1 cellular context compared by ENCODE assay signal in genomic region chr4:69832326-69833030, GRCh38.
TF ChIP-seq lines count a peak whose summit lies in the region.

No MANE protein-coding gene starts in this region.

TF ChIP-seq in HepG2, 621 proteins besides CTCF, POLR2A, EP300 and RAD21 (continued from another document and continues in another):
- TF ChIP-seq ZNF318 (CRISPR knock-in tag; IDR thresholded peaks at IDR 0.05) (no peak), ZFP36L1 (CRISPR knock-in tag; IDR thresholded peaks at IDR 0.05) (peak; percentile 84; the same call in 1 of the 2 replicates), ATRX (CRISPR knock-in tag; IDR thresholded peaks at IDR 0.05; ENCODE audit: borderline replicate concordance) (no peak), ZNF138 (CRISPR knock-in tag; IDR thresholded peaks at IDR 0.05; ENCODE audit: low read depth) (no peak), RFXANK (CRISPR knock-in tag; IDR thresholded peaks at IDR 0.05) (no peak), ZNF232 (CRISPR knock-in tag; IDR thresholded peaks at IDR 0.05; ENCODE audit: borderline replicate concordance) (no peak), RBFOX2 (IDR thresholded peaks at IDR 0.05; ENCODE audit: low read depth, low read length) (peak; percentile 39), ZNF615 (CRISPR knock-in tag; IDR thresholded peaks at IDR 0.05; ENCODE audit: borderline replicate concordance) (no peak), JUN (CRISPR knock-in tag; IDR thresholded peaks at IDR 0.05) (peak; percentile 78; the same call in 1 of the 2 replicates), HBP1 (CRISPR knock-in tag; IDR thresholded peaks at IDR 0.05; ENCODE audit: low read depth) (no peak; the same call in 1 of the 2 replicates), MAX (IDR thresholded peaks at IDR 0.05) (peak; percentile 61), KDM1A (CRISPR knock-in tag; IDR thresholded peaks at IDR 0.05) (0 out of 2 replicates have a peak, but pooled peaks have one; percentile 15), ZNF576 (CRISPR knock-in tag; IDR thresholded peaks at IDR 0.05) (no peak), PRDM4 (CRISPR knock-in tag; IDR thresholded peaks at IDR 0.05; ENCODE audit: borderline replicate concordance) (no peak), DMAP1 (CRISPR knock-in tag; IDR thresholded peaks at IDR 0.05) (peak; percentile 52; the same call in 1 of the 2 replicates), U2AF2 (IDR thresholded peaks at IDR 0.05; ENCODE audit: low read depth, low read length) (no peak), CAMTA2 (CRISPR knock-in tag; IDR thresholded peaks at IDR 0.05; ENCODE audit: borderline replicate concordance) (no peak), ZNF788 (CRISPR knock-in tag; IDR thresholded peaks at IDR 0.05; ENCODE audit: borderline replicate concordance) (peak; percentile 40; the same call in 1 of the 2 replicates), ZNF296 (CRISPR knock-in tag; conservative IDR thresholded peaks at IDR 0.05) (no peak), SOX5 (CRISPR knock-in tag; IDR thresholded peaks at IDR 0.05; ENCODE audit: borderline replicate concordance) (peak; percentile 91)
- TF ChIP-seq, protein P1, sequence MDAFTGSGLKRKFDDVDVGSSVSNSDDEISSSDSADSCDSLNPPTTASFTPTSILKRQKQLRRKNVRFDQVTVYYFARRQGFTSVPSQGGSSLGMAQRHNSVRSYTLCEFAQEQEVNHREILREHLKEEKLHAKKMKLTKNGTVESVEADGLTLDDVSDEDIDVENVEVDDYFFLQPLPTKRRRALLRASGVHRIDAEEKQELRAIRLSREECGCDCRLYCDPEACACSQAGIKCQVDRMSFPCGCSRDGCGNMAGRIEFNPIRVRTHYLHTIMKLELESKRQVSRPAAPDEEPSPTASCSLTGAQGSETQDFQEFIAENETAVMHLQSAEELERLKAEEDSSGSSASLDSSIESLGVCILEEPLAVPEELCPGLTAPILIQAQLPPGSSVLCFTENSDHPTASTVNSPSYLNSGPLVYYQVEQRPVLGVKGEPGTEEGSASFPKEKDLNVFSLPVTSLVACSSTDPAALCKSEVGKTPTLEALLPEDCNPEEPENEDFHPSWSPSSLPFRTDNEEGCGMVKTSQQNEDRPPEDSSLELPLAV (CRISPR knock-in tag; conservative IDR thresholded peaks at IDR 0.05; ENCODE audit: low read depth) = no peak
- TF ChIP-seq, protein P2, sequence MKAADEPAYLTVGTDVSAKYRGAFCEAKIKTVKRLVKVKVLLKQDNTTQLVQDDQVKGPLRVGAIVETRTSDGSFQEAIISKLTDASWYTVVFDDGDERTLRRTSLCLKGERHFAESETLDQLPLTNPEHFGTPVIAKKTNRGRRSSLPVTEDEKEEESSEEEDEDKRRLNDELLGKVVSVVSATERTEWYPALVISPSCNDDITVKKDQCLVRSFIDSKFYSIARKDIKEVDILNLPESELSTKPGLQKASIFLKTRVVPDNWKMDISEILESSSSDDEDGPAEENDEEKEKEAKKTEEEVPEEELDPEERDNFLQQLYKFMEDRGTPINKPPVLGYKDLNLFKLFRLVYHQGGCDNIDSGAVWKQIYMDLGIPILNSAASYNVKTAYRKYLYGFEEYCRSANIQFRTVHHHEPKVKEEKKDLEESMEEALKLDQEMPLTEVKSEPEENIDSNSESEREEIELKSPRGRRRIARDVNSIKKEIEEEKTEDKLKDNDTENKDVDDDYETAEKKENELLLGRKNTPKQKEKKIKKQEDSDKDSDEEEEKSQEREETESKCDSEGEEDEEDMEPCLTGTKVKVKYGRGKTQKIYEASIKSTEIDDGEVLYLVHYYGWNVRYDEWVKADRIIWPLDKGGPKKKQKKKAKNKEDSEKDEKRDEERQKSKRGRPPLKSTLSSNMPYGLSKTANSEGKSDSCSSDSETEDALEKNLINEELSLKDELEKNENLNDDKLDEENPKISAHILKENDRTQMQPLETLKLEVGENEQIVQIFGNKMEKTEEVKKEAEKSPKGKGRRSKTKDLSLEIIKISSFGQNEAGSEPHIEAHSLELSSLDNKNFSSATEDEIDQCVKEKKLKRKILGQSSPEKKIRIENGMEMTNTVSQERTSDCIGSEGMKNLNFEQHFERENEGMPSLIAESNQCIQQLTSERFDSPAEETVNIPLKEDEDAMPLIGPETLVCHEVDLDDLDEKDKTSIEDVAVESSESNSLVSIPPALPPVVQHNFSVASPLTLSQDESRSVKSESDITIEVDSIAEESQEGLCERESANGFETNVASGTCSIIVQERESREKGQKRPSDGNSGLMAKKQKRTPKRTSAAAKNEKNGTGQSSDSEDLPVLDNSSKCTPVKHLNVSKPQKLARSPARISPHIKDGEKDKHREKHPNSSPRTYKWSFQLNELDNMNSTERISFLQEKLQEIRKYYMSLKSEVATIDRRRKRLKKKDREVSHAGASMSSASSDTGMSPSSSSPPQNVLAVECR (CRISPR knock-in tag; IDR thresholded peaks at IDR 0.05; ENCODE audit: borderline replicate concordance) = no peak; the same call in 1 of the 2 replicates
- TF ChIP-seq, protein P3, sequence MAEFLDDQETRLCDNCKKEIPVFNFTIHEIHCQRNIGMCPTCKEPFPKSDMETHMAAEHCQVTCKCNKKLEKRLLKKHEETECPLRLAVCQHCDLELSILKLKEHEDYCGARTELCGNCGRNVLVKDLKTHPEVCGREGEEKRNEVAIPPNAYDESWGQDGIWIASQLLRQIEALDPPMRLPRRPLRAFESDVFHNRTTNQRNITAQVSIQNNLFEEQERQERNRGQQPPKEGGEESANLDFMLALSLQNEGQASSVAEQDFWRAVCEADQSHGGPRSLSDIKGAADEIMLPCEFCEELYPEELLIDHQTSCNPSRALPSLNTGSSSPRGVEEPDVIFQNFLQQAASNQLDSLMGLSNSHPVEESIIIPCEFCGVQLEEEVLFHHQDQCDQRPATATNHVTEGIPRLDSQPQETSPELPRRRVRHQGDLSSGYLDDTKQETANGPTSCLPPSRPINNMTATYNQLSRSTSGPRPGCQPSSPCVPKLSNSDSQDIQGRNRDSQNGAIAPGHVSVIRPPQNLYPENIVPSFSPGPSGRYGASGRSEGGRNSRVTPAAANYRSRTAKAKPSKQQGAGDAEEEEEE (CRISPR knock-in tag; IDR thresholded peaks at IDR 0.05; ENCODE audit: borderline replicate concordance) = no peak
- TF ChIP-seq, protein P4, sequence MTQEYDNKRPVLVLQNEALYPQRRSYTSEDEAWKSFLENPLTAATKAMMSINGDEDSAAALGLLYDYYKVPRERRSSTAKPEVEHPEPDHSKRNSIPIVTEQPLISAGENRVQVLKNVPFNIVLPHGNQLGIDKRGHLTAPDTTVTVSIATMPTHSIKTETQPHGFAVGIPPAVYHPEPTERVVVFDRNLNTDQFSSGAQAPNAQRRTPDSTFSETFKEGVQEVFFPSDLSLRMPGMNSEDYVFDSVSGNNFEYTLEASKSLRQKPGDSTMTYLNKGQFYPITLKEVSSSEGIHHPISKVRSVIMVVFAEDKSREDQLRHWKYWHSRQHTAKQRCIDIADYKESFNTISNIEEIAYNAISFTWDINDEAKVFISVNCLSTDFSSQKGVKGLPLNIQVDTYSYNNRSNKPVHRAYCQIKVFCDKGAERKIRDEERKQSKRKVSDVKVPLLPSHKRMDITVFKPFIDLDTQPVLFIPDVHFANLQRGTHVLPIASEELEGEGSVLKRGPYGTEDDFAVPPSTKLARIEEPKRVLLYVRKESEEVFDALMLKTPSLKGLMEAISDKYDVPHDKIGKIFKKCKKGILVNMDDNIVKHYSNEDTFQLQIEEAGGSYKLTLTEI (CRISPR knock-in tag; conservative IDR thresholded peaks at IDR 0.05) = no peak
- TF ChIP-seq, protein P5, sequence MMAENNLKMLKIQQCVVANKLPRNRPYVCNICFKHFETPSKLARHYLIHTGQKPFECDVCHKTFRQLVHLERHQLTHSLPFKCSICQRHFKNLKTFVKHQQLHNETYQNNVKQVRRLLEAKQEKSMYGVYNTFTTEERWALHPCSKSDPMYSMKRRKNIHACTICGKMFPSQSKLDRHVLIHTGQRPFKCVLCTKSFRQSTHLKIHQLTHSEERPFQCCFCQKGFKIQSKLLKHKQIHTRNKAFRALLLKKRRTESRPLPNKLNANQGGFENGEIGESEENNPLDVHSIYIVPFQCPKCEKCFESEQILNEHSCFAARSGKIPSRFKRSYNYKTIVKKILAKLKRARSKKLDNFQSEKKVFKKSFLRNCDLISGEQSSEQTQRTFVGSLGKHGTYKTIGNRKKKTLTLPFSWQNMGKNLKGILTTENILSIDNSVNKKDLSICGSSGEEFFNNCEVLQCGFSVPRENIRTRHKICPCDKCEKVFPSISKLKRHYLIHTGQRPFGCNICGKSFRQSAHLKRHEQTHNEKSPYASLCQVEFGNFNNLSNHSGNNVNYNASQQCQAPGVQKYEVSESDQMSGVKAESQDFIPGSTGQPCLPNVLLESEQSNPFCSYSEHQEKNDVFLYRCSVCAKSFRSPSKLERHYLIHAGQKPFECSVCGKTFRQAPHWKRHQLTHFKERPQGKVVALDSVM (CRISPR knock-in tag; IDR thresholded peaks at IDR 0.05) = no peak
